ENCODE assay signal across 14 cellular contexts in genomic region chr16:70751593-70751992, GRCh38. TPM values are rescaled to one million over a fixed set of nuclear protein-coding genes. Genes with fewer than 3 reads are reported as not detected.
DNase-seq lines count a peak whose midpoint lies in the region; ATAC-seq and TF ChIP-seq lines count a peak whose summit lies in the region.
"Had no signal": no experiment of that assay in that cellular context is flagged by ENCODE, and none has a peak within 500 bp of the region (broad histone marks: within the 10 kb centered on the region; RNA-seq: fewer than 3 reads in every experiment).

No MANE protein-coding gene starts in this region.

- no peak overlapping the region for H3K9ac ChIP-seq in mammary epithelial cell (ENCODE audit: insufficient read depth, low read length)

- no peak overlapping the region for H3K4me2 ChIP-seq in mammary epithelial cell (ENCODE audit: insufficient read depth, low read depth, low read length)

- H3K27me3 ChIP-seq in mammary epithelial cell (ENCODE audit: insufficient read depth, low read length) (no peaks in the 10 kb centered on the region), tibial nerve (no peaks in the 10 kb centered on the region)

- H3K79me2 ChIP-seq in mammary epithelial cell (ENCODE audit: insufficient read depth, low read length): no peaks in the 10 kb centered on the region

- H3K36me3 ChIP-seq in mammary epithelial cell (ENCODE audit: insufficient read depth, low read length): no peaks in the 10 kb centered on the region
- peaks cover 0 to 9% (median 0%) of the 10 kb centered on the region in 3 donors for H3K36me3 ChIP-seq in tibial nerve

- TF ChIP-seq POLR2A in tibial nerve (IDR thresholded peaks at IDR 0.05): no peak

- H3K4me3 ChIP-seq in mammary epithelial cell (replicated peaks in 1 of 3; ENCODE audit: insufficient read depth in 1 of 3, low read depth in 2 of 3, low read length in 3 of 3): no peak overlapping the region
- no peak overlapping the region for H3K4me3 ChIP-seq in tibial nerve
- H3K4me3 ChIP-seq: K562 had no signal

- TF ChIP-seq CTCF in MCF 10A (IDR thresholded peaks at IDR 0.05; ENCODE audit: unreplicated experiment): no peak
- TF ChIP-seq CTCF in mammary epithelial cell (conservative IDR thresholded peaks at IDR 0.05 in 1 of 2, IDR thresholded peaks at IDR 0.05 in 1 of 2; ENCODE audit: extremely low read depth in 1 of 2, insufficient read depth in 1 of 2, low read depth in 1 of 2, low read length in 2 of 2): no peak
- TF ChIP-seq CTCF in neural crest cell (conservative IDR thresholded peaks at IDR 0.05): no peak
- TF ChIP-seq CTCF in tibial nerve (IDR thresholded peaks at IDR 0.05): no peak

- H3K9me3 Mint-ChIP-seq in MCF 10A (ENCODE audit: unreplicated experiment): no peaks in the 10 kb centered on the region
- no peaks in the 10 kb centered on the region for H3K9me3 Mint-ChIP-seq in dendritic cell treated with granulocyte-macrophage colony-stimulating factor and Interleukin-4, amounts not matched to agents 40 ng/mL and 50 ng/mL, for 4 days
- H3K9me3 Mint-ChIP-seq in neural crest cell: no peaks in the 10 kb centered on the region
- H3K9me3 Mint-ChIP-seq: activated CD4-positive, alpha-beta memory T cell treated with anti-CD3 and anti-CD28 coated beads for 36 hours had no signal

- WGBS in mammary epithelial cell (ENCODE audit: low coverage, missing lambda C conversion rate): 100% methylated on average over 5 of the region's 7 CpGs
- 64 to 75% methylated on average over 5 to 7 of the region's 7 CpGs for WGBS in tibial nerve, 2 donors

- no peak for TF ChIP-seq EP300 in tibial nerve (IDR thresholded peaks at IDR 0.05)

- peak overlapping the region; percentile 51 for H3K27ac Mint-ChIP-seq in MCF 10A (ENCODE audit: low read depth, unreplicated experiment)
- peak overlapping the region; percentile 47 for H3K27ac Mint-ChIP-seq in dendritic cell treated with granulocyte-macrophage colony-stimulating factor and Interleukin-4, amounts not matched to agents 40 ng/mL and 50 ng/mL, for 4 days
- H3K27ac Mint-ChIP-seq in neural crest cell (ENCODE audit: unreplicated experiment): peak overlapping the region; percentile 58
- H3K27ac Mint-ChIP-seq: activated CD4-positive, alpha-beta memory T cell treated with anti-CD3 and anti-CD28 coated beads for 36 hours had no signal

- dilution Hi-C loops in mammary epithelial cell (cut with HindIII; ENCODE audit: low sequenced_read_pairs): no loop called here

- H3K27me3 Mint-ChIP-seq in MCF 10A (ENCODE audit: insufficient read depth, unreplicated experiment) (no peaks in the 10 kb centered on the region), neural crest cell (ENCODE audit: low read depth) (no peaks in the 10 kb centered on the region)
- no peaks in the 10 kb centered on the region for H3K27me3 Mint-ChIP-seq in dendritic cell treated with granulocyte-macrophage colony-stimulating factor and Interleukin-4, amounts not matched to agents 40 ng/mL and 50 ng/mL, for 4 days
- H3K27me3 Mint-ChIP-seq: activated CD4-positive, alpha-beta memory T cell treated with anti-CD3 and anti-CD28 coated beads for 36 hours had no signal

- no peak overlapping the region for H2AFZ ChIP-seq in mammary epithelial cell (ENCODE audit: low read depth, low read length)

- H3K9me3 ChIP-seq in mammary epithelial cell (replicated peaks; ENCODE audit: insufficient read depth, low read length): no peaks in the 10 kb centered on the region
- H3K9me3 ChIP-seq in tibial nerve: no peaks in the 10 kb centered on the region

- intact Hi-C loops in MCF 10A (cut with micrococcal nuclease) (no loop called here), mammary epithelial cell (cut with micrococcal nuclease) (no loop called here)
- intact Hi-C loops in dendritic cell treated with granulocyte-macrophage colony-stimulating factor and Interleukin-4, amounts not matched to agents 40 ng/mL and 50 ng/mL, for 4 days (cut with micrococcal nuclease): no loop called here

- no peak for DNase-seq in MCF 10A (ENCODE audit: unreplicated experiment)
- no peak for DNase-seq in mammary epithelial cell
- no peak for DNase-seq in neural crest cell (ENCODE audit: low read depth, low spot score)
- no peak for DNase-seq in tibial nerve (ENCODE audit: low spot score in 2 of 2)
- DNase-seq in iPS-NIHi7 (ENCODE audit: extremely low spot score): no peak
- no peak for DNase-seq in SKM-1 treated with dmso at 0.1 percent for 144 hours (lab: John Stamatoyannopoulos, UW; ENCODE audit: unreplicated experiment)
- DNase-seq: activated CD4-positive, alpha-beta memory T cell treated with anti-CD3 and anti-CD28 coated beads for 36 hours; central memory CD4-positive, alpha-beta T cell; erythroblast; NCI-H524 treated with DMSO at 0.1 percent for 48 hours; RPMI8226 had no signal

- no peak for ATAC-seq in HG03354 (IDR thresholded peaks at IDR 0.05; ENCODE audit: poor library complexity, severe bottlenecking, unreplicated experiment)
- ATAC-seq: K562 had no signal

- H3K4me1 ChIP-seq in mammary epithelial cell (ENCODE audit: insufficient read depth, low read length) (peaks cover 19% of the 10 kb centered on the region), tibial nerve (peaks cover 0 to 95% (median 40%) of the 10 kb centered on the region in 4 donors)

- POLR2A ChIA-PET in MCF 10A (lab: Yijun Ruan, JAX): no interaction called here

- H3K4me3 Mint-ChIP-seq in MCF 10A (ENCODE audit: unreplicated experiment) (no peak overlapping the region), neural crest cell (no peak overlapping the region)
- H3K4me3 Mint-ChIP-seq in dendritic cell treated with granulocyte-macrophage colony-stimulating factor and Interleukin-4, amounts not matched to agents 40 ng/mL and 50 ng/mL, for 4 days: no peak overlapping the region
- H3K4me3 Mint-ChIP-seq: activated CD4-positive, alpha-beta memory T cell treated with anti-CD3 and anti-CD28 coated beads for 36 hours had no signal

- BruUV-seq in MCF 10A (replicated peaks; lab: Mats Ljungman, UMichigan) (no TSS peak), mammary epithelial cell (replicated peaks; lab: Mats Ljungman, UMichigan) (no TSS peak)

- in situ Hi-C loops in mammary epithelial cell (cut with MboI; ENCODE audit: low sequenced_read_pairs in 2 of 2): loop anchor here in 1 of 2 donors (25.0 kb wide), 1 partner anchor 214 kb away; no protein-coding TSS in a partner anchor

- no peaks in the 10 kb centered on the region for H3K36me3 Mint-ChIP-seq in MCF 10A (ENCODE audit: insufficient read depth, unreplicated experiment)
- H3K36me3 Mint-ChIP-seq in dendritic cell treated with granulocyte-macrophage colony-stimulating factor and Interleukin-4, amounts not matched to agents 40 ng/mL and 50 ng/mL, for 4 days (ENCODE audit: low read depth): peaks cover 90% of the 10 kb centered on the region
- no peaks in the 10 kb centered on the region for H3K36me3 Mint-ChIP-seq in neural crest cell (ENCODE audit: low read depth)

- H4K20me1 ChIP-seq in mammary epithelial cell (ENCODE audit: insufficient read depth, low read length): no peaks in the 10 kb centered on the region

- peaks cover 29% of the 10 kb centered on the region for H3K4me1 Mint-ChIP-seq in MCF 10A (ENCODE audit: insufficient read depth, unreplicated experiment)
- H3K4me1 Mint-ChIP-seq in dendritic cell treated with granulocyte-macrophage colony-stimulating factor and Interleukin-4, amounts not matched to agents 40 ng/mL and 50 ng/mL, for 4 days (ENCODE audit: low read depth): peaks cover 61% of the 10 kb centered on the region
- peaks cover 30% of the 10 kb centered on the region for H3K4me1 Mint-ChIP-seq in neural crest cell

- CTCF ChIA-PET in MCF 10A (lab: Yijun Ruan, JAX) (interaction anchor here (0.6 to 3.4 kb wide), 6 partner anchors 9 to 484 kb away, joined by 3 to 23 read pairs (median 5); no protein-coding TSS in a partner anchor), mammary epithelial cell (lab: Charles Lee; ENCODE audit: low non-redundant PET) (no interaction called here)

- H3K27ac ChIP-seq in mammary epithelial cell (ENCODE audit: insufficient read depth, low read depth, low read length): no peak overlapping the region
- H3K27ac ChIP-seq in tibial nerve: peak overlapping the region in 3 of 4 donors; percentile 71 to 82 (median 78)

RNA-seq across cellular contexts. Expression of gene VAC14, which starts 49.4 kb away (rescaled TPM):
- total RNA-seq in MCF 10A (2022) (25.5 and 47.9 TPM in 2 replicates), mammary epithelial cell (10 to 100 TPM; 29.5 to 39.5 TPM), neural crest cell (45.4 and 46.7 TPM in 2 replicates), tibial nerve (10 to 100 TPM; 25.7 to 49.5 (median 40.4) TPM)
- polyA plus RNA-seq in mammary epithelial cell: 42.2 TPM
- 84.3 TPM for polyA minus RNA-seq in mammary epithelial cell
